In the genomic region with DNA sequence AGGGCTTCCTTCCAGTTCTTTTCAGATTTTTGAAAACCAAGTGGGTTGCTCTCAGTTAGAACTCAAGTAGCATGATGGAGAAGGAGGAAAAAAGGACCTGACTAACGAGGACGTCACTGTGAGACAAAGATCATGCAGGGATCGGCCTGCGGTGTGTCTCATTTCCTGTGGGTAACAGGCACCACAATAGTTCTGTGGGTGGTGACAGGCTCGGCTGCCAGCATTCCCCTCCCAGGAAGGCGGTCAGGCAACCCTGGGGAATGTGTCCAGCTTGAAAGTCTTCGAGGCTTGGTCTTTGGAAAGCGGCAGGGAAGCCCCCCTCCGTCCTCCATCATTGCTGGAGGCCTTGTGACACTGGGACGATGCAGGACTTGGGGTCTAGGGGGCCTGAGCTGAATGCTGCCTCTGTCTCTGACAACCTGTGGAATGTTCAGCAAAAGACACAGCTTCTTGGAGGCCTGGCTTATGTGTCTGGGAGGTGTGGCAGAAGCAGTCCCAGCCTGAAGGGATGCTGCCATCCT, we compare ENCODE assay signal across 7 cellular contexts.
DNase-seq lines count a peak whose midpoint lies in the region; ATAC-seq and TF ChIP-seq lines count a peak whose summit lies in the region.

No MANE protein-coding gene starts in this region.

- H3K4me3 ChIP-seq in lung = no peak overlapping the region

- TF ChIP-seq CTCF in lung (IDR thresholded peaks at IDR 0.05; ENCODE audit: control extremely low read depth, extremely low read depth) = no peak

- H3K27me3 Mint-ChIP-seq in activated naive CD8-positive, alpha-beta T cell treated with anti-CD3 and anti-CD28 coated beads, Interleukin-2, amount 50 U/mL, for 24 hours = no peaks in the 10 kb centered on the region

- peak overlapping the region; percentile 83 for H3K27ac Mint-ChIP-seq in activated naive CD8-positive, alpha-beta T cell treated with anti-CD3 and anti-CD28 coated beads, Interleukin-2, amount 50 U/mL, for 24 hours

- no peaks in the 10 kb centered on the region for H3K27me3 ChIP-seq in lung (ENCODE audit: control insufficient read depth, insufficient read depth)

- DNase-seq in GM19238 (ENCODE audit: insufficient read length, low spot score) = peak; percentile 23
- DNase-seq in T follicular helper cell (ENCODE audit: low read depth) = peak; percentile 73
- peak; percentile 74 for DNase-seq in activated naive CD8-positive, alpha-beta T cell treated with anti-CD3 and anti-CD28 coated beads, Interleukin-2, amount 50 U/mL, for 24 hours
- no peak for DNase-seq in lung (ENCODE audit: low spot score)
- peak; percentile 45 to 76 for DNase-seq in stimulated activated CD8-positive, alpha-beta memory T cell treated with anti-CD3 and anti-CD28 coated beads, Interleukin-7, amount 100 ng/mL, for 48 hours (ENCODE audit: extremely low read depth in 1 of 2, low read depth in 1 of 2)
- DNase-seq in NCI-H1105 (lab: John Stamatoyannopoulos, UW) = no peak

- peaks cover 8 to 10% of the 10 kb centered on the region in 2 donors for H3K4me1 ChIP-seq in lung (ENCODE audit: control insufficient read depth in 2 of 2, insufficient read depth in 2 of 2, low read length in 2 of 2)

- H3K27ac ChIP-seq in lung (ENCODE audit: low read depth in 1 of 2, low read length in 1 of 2) = peak overlapping the region; percentile 3 to 7

- peak overlapping the region; percentile 69 for H3K4me3 Mint-ChIP-seq in activated naive CD8-positive, alpha-beta T cell treated with anti-CD3 and anti-CD28 coated beads, Interleukin-2, amount 50 U/mL, for 24 hours

- no peaks in the 10 kb centered on the region for H3K36me3 ChIP-seq in lung (ENCODE audit: control insufficient read depth in 2 of 2, insufficient read depth in 2 of 2, low read length in 2 of 2)

- H3K9me3 ChIP-seq in lung (ENCODE audit: control insufficient read depth in 2 of 2, insufficient read depth in 1 of 2, low read length in 1 of 2) = peaks cover 0 to 2% of the 10 kb centered on the region in 2 donors

- peaks cover 2% of the 10 kb centered on the region for H3K36me3 Mint-ChIP-seq in activated naive CD8-positive, alpha-beta T cell treated with anti-CD3 and anti-CD28 coated beads, Interleukin-2, amount 50 U/mL, for 24 hours (ENCODE audit: low read depth)

- peaks cover 14% of the 10 kb centered on the region for H3K9me3 Mint-ChIP-seq in activated naive CD8-positive, alpha-beta T cell treated with anti-CD3 and anti-CD28 coated beads, Interleukin-2, amount 50 U/mL, for 24 hours

- H3K4me1 Mint-ChIP-seq in activated naive CD8-positive, alpha-beta T cell treated with anti-CD3 and anti-CD28 coated beads, Interleukin-2, amount 50 U/mL, for 24 hours = peaks cover 40% of the 10 kb centered on the region

- 9 to 22% methylated on average over 10 of the region's 10 CpGs for WGBS in lung, 2 donors

- ATAC-seq in HG03196 (IDR thresholded peaks at IDR 0.05; ENCODE audit: unreplicated experiment) (peak; percentile 83), lung (ENCODE audit: insufficient read depth, low FRiP score) (no peak)
- ATAC-seq in activated naive CD8-positive, alpha-beta T cell treated with anti-CD3 and anti-CD28 coated beads, Interleukin-2, amount 50 U/mL, for 24 hours = peak; percentile 90

Comparison
In these comparisons a context has a peak if more than half of its experiments do, and no peak if none do; other contexts are left out.
1. DNase-seq: peak in GM19238 (single experiment), T follicular helper cell (single experiment), activated naive CD8-positive, alpha-beta T cell treated with anti-CD3 and anti-CD28 coated beads, Interleukin-2, amount 50 U/mL, for 24 hours (single experiment) and stimulated activated CD8-positive, alpha-beta memory T cell treated with anti-CD3 and anti-CD28 coated beads, Interleukin-7, amount 100 ng/mL, for 48 hours (2 of 2); none in lung (single experiment) and NCI-H1105 (single experiment).